In genomic region chr1:201170533-201171062, GRCh38 we compare ENCODE assay signal across 9 cellular contexts. TPM values are rescaled to one million over a fixed set of nuclear protein-coding genes. Genes with fewer than 3 reads are reported as not detected.
A peak's percentile ranks its signal among the peaks of the same experiment; 100 is the strongest.
DNase-seq lines count a peak whose midpoint lies in the region; ATAC-seq and TF ChIP-seq lines count a peak whose summit lies in the region.
"Had no signal": no experiment of that assay in that cellular context is flagged by ENCODE, and none has a peak within 500 bp of the region (broad histone marks: within the 10 kb centered on the region; RNA-seq: fewer than 3 reads in every experiment).

No MANE protein-coding gene starts in this region.

- ATAC-seq in GM19328 (IDR thresholded peaks at IDR 0.05; ENCODE audit: unreplicated experiment) (peak; percentile 92), HG03457 (IDR thresholded peaks at IDR 0.05; ENCODE audit: unreplicated experiment) (peak; percentile 94)

- peaks cover 0 to 13% (median 6%) of the 10 kb centered on the region in 11 experiments; a peak in 10 of 22 replicates for H3K9me3 ChIP-seq in BLaER1 treated with 17β-estradiol and CSF1 and Interleukin-3, amounts not matched to agents 10 nM and 100 nM (replicated peaks in 1 of 11)

- intact Hi-C loops in lower leg skin (cut with DNase I; ENCODE audit: low total_unique reads) = no loop called here

- TF ChIP-seq CTCF in lower leg skin (IDR thresholded peaks at IDR 0.05) = no peak

- H3K9ac ChIP-seq in BLaER1 treated with 17β-estradiol and CSF1 and Interleukin-3, amounts not matched to agents 10 nM and 100 nM = peak overlapping the region in 10 of 11 experiments; percentile 42 to 68 (median 52); a peak in 16 of 22 replicates

- peak overlapping the region; percentile 78 to 93 (median 85) for H3K4me2 ChIP-seq in BLaER1 treated with 17β-estradiol and CSF1 and Interleukin-3, amounts not matched to agents 10 nM and 100 nM

- peaks cover 0 to 11% (median 8%) of the 10 kb centered on the region in 10 experiments; a peak in 8 of 20 replicates for H3K4me1 ChIP-seq in BLaER1 treated with 17β-estradiol and CSF1 and Interleukin-3, amounts not matched to agents 10 nM and 100 nM

- 5 to 10% methylated on average over 19 to 24 of the region's 26 CpGs for WGBS in lower leg skin, 2 donors

- peak overlapping the region; percentile 48 to 70 (median 58) for H3K4me3 ChIP-seq in BLaER1 treated with 17β-estradiol and CSF1 and Interleukin-3, amounts not matched to agents 10 nM and 100 nM
- H3K4me3 ChIP-seq in lower leg skin (ENCODE audit: low read depth, poor library complexity, severe bottlenecking) = peak overlapping the region; percentile 31

- no peaks in the 10 kb centered on the region for H4K20me1 ChIP-seq in BLaER1 treated with 17β-estradiol and CSF1 and Interleukin-3, amounts not matched to agents 10 nM and 100 nM

- peaks cover 32 to 45% (median 41%) of the 10 kb centered on the region in 11 experiments for H3K27me3 ChIP-seq in BLaER1 treated with 17β-estradiol and CSF1 and Interleukin-3, amounts not matched to agents 10 nM and 100 nM

- H3K27ac ChIP-seq in BLaER1 treated with 17β-estradiol and CSF1 and Interleukin-3, amounts not matched to agents 10 nM and 100 nM = no peak overlapping the region

- no peaks in the 10 kb centered on the region for H3K36me3 ChIP-seq in BLaER1 treated with 17β-estradiol and CSF1 and Interleukin-3, amounts not matched to agents 10 nM and 100 nM

- DNase-seq in NCI-H526 (lab: John Stamatoyannopoulos, UW) (peak; percentile 88 to 92), dermis microvascular lymphatic vessel endothelial cell (ENCODE audit: low read depth in 2 of 2) (peak; percentile 52 to 85), lower leg skin (ENCODE audit: low spot score in 2 of 2) (peak; percentile 92 to 98)
- DNase-seq in activated CD4-positive, alpha-beta T cell treated with anti-CD3 and anti-CD28 coated beads, Interleukin-2, amount 50 U/mL, for 4 hours = peak; percentile 44
- peak; percentile 55 to 60 for DNase-seq in stimulated activated CD4-positive, alpha-beta T cell treated with anti-CD3 and anti-CD28 coated beads, Interleukin-4, amount 100 ng/mL, for 4 hours

- no peak for TF ChIP-seq POLR2A in lower leg skin (IDR thresholded peaks at IDR 0.05)

RNA-seq across cellular contexts. Expression of gene TMEM9, which starts 16.3 kb away (rescaled TPM):
- total RNA-seq in dermis microvascular lymphatic vessel endothelial cell = 39.5 and 65.0 TPM in 2 replicates
- 10 to 100 TPM; 32.3 to 48.5 (median 45.9) TPM for total RNA-seq in lower leg skin

RNA-seq across cellular contexts. Expression of gene IGFN1, which starts 20.0 kb away (rescaled TPM):
- total RNA-seq in dermis microvascular lymphatic vessel endothelial cell (not detected in 2 replicates), lower leg skin (under 1 TPM in 1 of 4 donors, not detected in 3; 0.32 TPM)
- total RNA-seq: activated CD8-positive, alpha-beta memory T cell treated with anti-CD3 and anti-CD28 coated beads for 36 hours had no signal

RNA-seq across cellular contexts. Expression of gene ASCL5, which starts 43.6 kb away (rescaled TPM):
- total RNA-seq in dermis microvascular lymphatic vessel endothelial cell (not detected in 2 replicates), lower leg skin (not detected)
- total RNA-seq: activated CD8-positive, alpha-beta memory T cell treated with anti-CD3 and anti-CD28 coated beads for 36 hours had no signal

RNA-seq across cellular contexts. Expression of gene CACNA1S, which starts 58.4 kb away (rescaled TPM):
- not detected in 2 replicates for total RNA-seq in dermis microvascular lymphatic vessel endothelial cell
- under 1 TPM in 1 of 4 donors, not detected in 3; 0.04 TPM for total RNA-seq in lower leg skin
- total RNA-seq: activated CD8-positive, alpha-beta memory T cell treated with anti-CD3 and anti-CD28 coated beads for 36 hours had no signal

Comparison
In these comparisons a context has a peak if more than half of its experiments do, and no peak if none do; other contexts are left out.
1. DNase-seq: peak in every context shown above with its lines; median percentile 95 in lower leg skin; 90 in NCI-H526; 68 in dermis microvascular lymphatic vessel endothelial cell; 58 in stimulated activated CD4-positive, alpha-beta T cell treated with anti-CD3 and anti-CD28 coated beads, Interleukin-4, amount 100 ng/mL, for 4 hours; 44 in activated CD4-positive, alpha-beta T cell treated with anti-CD3 and anti-CD28 coated beads, Interleukin-2, amount 50 U/mL, for 4 hours.